In the genomic region with DNA sequence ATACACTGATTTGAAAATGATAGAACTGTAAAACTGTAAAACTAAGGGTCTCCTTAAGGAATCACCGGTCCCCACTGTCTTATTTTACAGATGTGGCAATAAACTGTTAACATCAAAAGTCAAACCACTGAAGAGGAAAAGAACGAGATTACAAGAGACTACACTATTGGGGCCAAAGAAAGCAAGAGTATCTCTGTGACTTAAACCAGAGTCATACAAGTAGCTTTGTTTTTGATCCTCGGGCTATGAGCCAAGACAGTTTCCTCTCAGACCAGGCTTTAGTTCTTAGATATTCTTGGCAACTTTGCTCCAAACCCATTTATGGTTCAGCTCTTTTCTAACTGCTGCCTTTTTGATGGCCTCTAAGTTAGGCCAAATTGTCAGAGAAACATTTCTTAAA, we compare ENCODE assay signal across 12 cellular contexts.
A peak's percentile ranks its signal among the peaks of the same experiment; 100 is the strongest.
DNase-seq lines count a peak whose midpoint lies in the region; ATAC-seq and TF ChIP-seq lines count a peak whose summit lies in the region.
"Had no signal": no experiment of that assay in that cellular context is flagged by ENCODE, and none has a peak within 500 bp of the region (broad histone marks: within the 10 kb centered on the region; RNA-seq: fewer than 3 reads in every experiment).

No MANE protein-coding gene starts in this region.

- peaks cover 0 to 68% of the 10 kb centered on the region in 2 donors for H3K4me1 ChIP-seq in right atrium auricular region
- H3K4me1 ChIP-seq in spleen, result peaks cover 0 to 48% (median 19%) of the 10 kb centered on the region in 6 donors

- no peaks in the 10 kb centered on the region for H3K27me3 Mint-ChIP-seq in activated CD4-positive, alpha-beta T cell treated with anti-CD3 and anti-CD28 coated beads for 36 hours
- no peaks in the 10 kb centered on the region for H3K27me3 Mint-ChIP-seq in activated CD4-positive, alpha-beta T cell treated with anti-CD3 and anti-CD28 coated beads, Interleukin-2, amount 10 ng/mL, durations not matched to agents 7 days and 5 days

- no peaks in the 10 kb centered on the region for H3K36me3 Mint-ChIP-seq in activated CD4-positive, alpha-beta T cell treated with anti-CD3 and anti-CD28 coated beads for 36 hours (ENCODE audit: low read depth)
- no peaks in the 10 kb centered on the region for H3K36me3 Mint-ChIP-seq in activated CD4-positive, alpha-beta T cell treated with anti-CD3 and anti-CD28 coated beads, Interleukin-2, amount 10 ng/mL, durations not matched to agents 7 days and 5 days (ENCODE audit: low read depth)

- POLR2A ChIA-PET in activated CD4-positive, alpha-beta T cell treated with anti-CD3 and anti-CD28 coated beads for 36 hours (lab: Charles Lee), result no interaction called here
- POLR2A ChIA-PET in activated CD4-positive, alpha-beta T cell treated with anti-CD3 and anti-CD28 coated beads, Interleukin-2, amount 10 ng/mL, durations not matched to agents 7 days and 5 days (lab: Charles Lee), result no interaction called here

- H3K27ac Mint-ChIP-seq in activated CD4-positive, alpha-beta T cell treated with anti-CD3 and anti-CD28 coated beads for 36 hours, result no peak overlapping the region
- no peak overlapping the region for H3K27ac Mint-ChIP-seq in activated CD4-positive, alpha-beta T cell treated with anti-CD3 and anti-CD28 coated beads, Interleukin-2, amount 10 ng/mL, durations not matched to agents 7 days and 5 days
- H3K27ac Mint-ChIP-seq: activated CD4-positive, alpha-beta memory T cell treated with anti-CD3 and anti-CD28 coated beads, Interleukin-2, amount 10 ng/mL, durations not matched to agents 7 days and 5 days had no signal

- no peak for TF ChIP-seq CTCF in right atrium auricular region (IDR thresholded peaks at IDR 0.05)
- TF ChIP-seq CTCF in spleen (IDR thresholded peaks at IDR 0.05 in 8 of 11, conservative IDR thresholded peaks at IDR 0.05 in 3 of 11), result no peak
- TF ChIP-seq CTCF in GM20000 (IDR thresholded peaks at IDR 0.05; ENCODE audit: extremely low read depth, missing control alignments), result no peak

- 16 to 37% (median 27%) methylated on average over 3 of the region's 3 CpGs for WGBS in spleen, 5 donors

- H3K27ac ChIP-seq in right atrium auricular region (peak overlapping the region; percentile 70 to 85), spleen (peak overlapping the region in 5 of 8 donors; percentile 23 to 47 (median 33))
- H3K27ac ChIP-seq: epithelial cell of prostate had no signal

- no peaks in the 10 kb centered on the region for H3K36me3 ChIP-seq in right atrium auricular region
- H3K36me3 ChIP-seq in spleen, result no peaks in the 10 kb centered on the region

- intact Hi-C loops in activated CD4-positive, alpha-beta T cell treated with anti-CD3 and anti-CD28 coated beads for 36 hours (cut with DNase I, micrococcal nuclease), result loop anchor here in 1 of 2 experiments (5.0 kb wide), 5 partner anchors 169 to 1651 kb away; partner anchors contain the start of genes COMMD6, KLF12 and LMO7
- intact Hi-C loops in spleen (cut with DNase I; ENCODE audit: low total_unique reads), result no loop called here

- DNase-seq in activated CD4-positive, alpha-beta T cell treated with anti-CD3 and anti-CD28 coated beads for 36 hours, result peak; percentile 23
- DNase-seq in activated CD4-positive, alpha-beta T cell treated with anti-CD3 and anti-CD28 coated beads, Interleukin-2, amount 10 ng/mL, durations not matched to agents 7 days and 5 days, result no peak
- DNase-seq in amniotic epithelial cell (ENCODE audit: low read depth), result peak; percentile 75
- DNase-seq in right atrium auricular region (ENCODE audit: low spot score), result no peak
- no peak for DNase-seq in spleen
- DNase-seq in GM20000 (ENCODE audit: low spot score), result no peak
- no peak for DNase-seq in NCI-H524 treated with DMSO at 0.1 percent for 48 hours (lab: John Stamatoyannopoulos, UW)
- no peak for DNase-seq in NCI-H2081 (lab: John Stamatoyannopoulos, UW)
- DNase-seq: 8988T; activated CD4-positive, alpha-beta memory T cell treated with anti-CD3 and anti-CD28 coated beads, Interleukin-2, amount 10 ng/mL, durations not matched to agents 7 days and 5 days; NCI-H69 had no signal

- ATAC-seq in activated CD4-positive, alpha-beta T cell treated with anti-CD3 and anti-CD28 coated beads for 36 hours, result peak; percentile 30

- H3K4me3 Mint-ChIP-seq in activated CD4-positive, alpha-beta T cell treated with anti-CD3 and anti-CD28 coated beads for 36 hours, result no peak overlapping the region
- no peak overlapping the region for H3K4me3 Mint-ChIP-seq in activated CD4-positive, alpha-beta T cell treated with anti-CD3 and anti-CD28 coated beads, Interleukin-2, amount 10 ng/mL, durations not matched to agents 7 days and 5 days
- H3K4me3 Mint-ChIP-seq: activated CD4-positive, alpha-beta memory T cell treated with anti-CD3 and anti-CD28 coated beads, Interleukin-2, amount 10 ng/mL, durations not matched to agents 7 days and 5 days had no signal

- H3K27me3 ChIP-seq in right atrium auricular region, result no peaks in the 10 kb centered on the region
- H3K27me3 ChIP-seq in spleen (replicated peaks in 1 of 7), result no peaks in the 10 kb centered on the region

- no peaks in the 10 kb centered on the region for H3K9me3 Mint-ChIP-seq in activated CD4-positive, alpha-beta T cell treated with anti-CD3 and anti-CD28 coated beads for 36 hours (ENCODE audit: low read depth)
- no peaks in the 10 kb centered on the region for H3K9me3 Mint-ChIP-seq in activated CD4-positive, alpha-beta T cell treated with anti-CD3 and anti-CD28 coated beads, Interleukin-2, amount 10 ng/mL, durations not matched to agents 7 days and 5 days
- H3K9me3 Mint-ChIP-seq: activated CD4-positive, alpha-beta memory T cell treated with anti-CD3 and anti-CD28 coated beads, Interleukin-2, amount 10 ng/mL, durations not matched to agents 7 days and 5 days had no signal

- H3K9me3 ChIP-seq in right atrium auricular region (no peaks in the 10 kb centered on the region), spleen (no peaks in the 10 kb centered on the region)

- TF ChIP-seq POLR2A in spleen (IDR thresholded peaks at IDR 0.05), result no peak

- H3K4me1 Mint-ChIP-seq in activated CD4-positive, alpha-beta T cell treated with anti-CD3 and anti-CD28 coated beads for 36 hours, result peaks cover 42% of the 10 kb centered on the region
- peaks cover 19% of the 10 kb centered on the region for H3K4me1 Mint-ChIP-seq in activated CD4-positive, alpha-beta T cell treated with anti-CD3 and anti-CD28 coated beads, Interleukin-2, amount 10 ng/mL, durations not matched to agents 7 days and 5 days

- CTCF ChIA-PET in activated CD4-positive, alpha-beta T cell treated with anti-CD3 and anti-CD28 coated beads for 36 hours (lab: Charles Lee), result interaction anchor here (0.6 to 5.1 kb wide), 7 partner anchors 8 to 185 kb away, joined by 3 to 25 read pairs (median 4); partner anchors contain the start of gene TBC1D4
- CTCF ChIA-PET in activated CD4-positive, alpha-beta T cell treated with anti-CD3 and anti-CD28 coated beads, Interleukin-2, amount 10 ng/mL, durations not matched to agents 7 days and 5 days (lab: Charles Lee), result interaction anchor here (0.6 to 1.0 kb wide), 2 partner anchors 32 to 1460 kb away, joined by 3 to 4 read pairs; no protein-coding TSS in a partner anchor

- no peak overlapping the region for H3K4me3 ChIP-seq in right atrium auricular region
- H3K4me3 ChIP-seq in spleen, result no peak overlapping the region

Comparison
In these comparisons a context has a peak if more than half of its experiments do, and no peak if none do; other contexts are left out.
1. DNase-seq: peak in activated CD4-positive, alpha-beta T cell treated with anti-CD3 and anti-CD28 coated beads for 36 hours (single experiment) and amniotic epithelial cell (single experiment); none in activated CD4-positive, alpha-beta T cell treated with anti-CD3 and anti-CD28 coated beads, Interleukin-2, amount 10 ng/mL, durations not matched to agents 7 days and 5 days (single experiment), right atrium auricular region (single experiment), spleen (single experiment), GM20000 (single experiment), NCI-H524 treated with DMSO at 0.1 percent for 48 hours (single experiment) and NCI-H2081 (0 of 2).